8 cellular contexts compared by ENCODE assay signal in the genomic region with DNA sequence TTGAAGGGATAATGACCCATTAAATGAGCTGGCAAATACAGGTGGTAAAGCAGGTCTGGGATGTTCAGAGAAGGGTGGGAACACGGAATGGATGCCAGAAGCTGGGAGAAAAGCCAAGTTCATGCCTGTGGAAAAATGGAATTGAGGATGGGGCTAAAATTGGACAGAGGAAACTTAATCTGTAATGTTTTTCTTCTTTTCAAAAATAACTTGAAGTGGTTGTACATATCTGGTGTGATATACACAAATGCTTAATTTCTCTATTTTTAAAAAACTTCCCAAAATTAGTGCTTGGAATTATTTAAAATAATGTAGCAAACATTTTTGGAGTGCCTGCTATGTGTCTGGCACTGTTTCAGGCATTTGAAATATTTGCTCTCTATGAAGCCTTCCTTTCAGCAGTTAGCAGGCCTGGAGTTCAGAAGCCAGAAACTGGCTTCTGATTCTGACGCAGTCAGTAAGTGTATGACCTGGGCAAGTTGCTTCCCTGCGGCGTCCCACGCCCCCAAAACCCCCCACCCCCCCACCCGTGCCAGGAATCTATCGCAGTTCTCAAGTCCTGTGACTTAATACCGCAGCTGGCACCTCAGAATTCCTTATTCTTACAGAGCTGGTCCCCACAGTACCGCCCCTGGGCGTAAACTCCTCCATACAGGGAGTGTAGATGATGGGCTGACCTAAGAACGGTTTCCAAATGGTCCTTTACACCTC. TPM values are rescaled to one million over a fixed set of nuclear protein-coding genes. Genes with fewer than 3 reads are reported as not detected.
DNase-seq lines count a peak whose midpoint lies in the region; ATAC-seq and TF ChIP-seq lines count a peak whose summit lies in the region.

No MANE protein-coding gene starts in this region.

- no peak for ATAC-seq in T-cell (replicated peaks in 1 of 4)

- H3K27me3 Mint-ChIP-seq in T-cell = no peaks in the 10 kb centered on the region

- peaks cover 40 to 52% (median 42%) of the 10 kb centered on the region in 3 donors for H3K4me1 Mint-ChIP-seq in T-cell

- peak overlapping the region; percentile 89 to 95 (median 89) for H3K4me3 Mint-ChIP-seq in T-cell

- no peak for TF ChIP-seq CTCF in retinal pigment epithelial cell (conservative IDR thresholded peaks at IDR 0.05; ENCODE audit: low read depth, low read length)

- H3K27ac Mint-ChIP-seq in T-cell = peak overlapping the region; percentile 93 to 99

- H3K9me3 Mint-ChIP-seq in T-cell = no peaks in the 10 kb centered on the region

- DNase-seq in DMS 273 (lab: John Stamatoyannopoulos, UW; ENCODE audit: unreplicated experiment) (peak; percentile 52), DMS 273 treated with DMSO at 0.1 percent for 48 hours (lab: John Stamatoyannopoulos, UW) (no peak), T-cell (peak in 1 of 34 experiments; percentile 3), foreskin melanocyte (peak; percentile 38), retinal pigment epithelial cell (ENCODE audit: low read depth) (peak; percentile 90), NCI-H2171 (lab: John Stamatoyannopoulos, UW) (no peak), NCI-H2081 treated with DMSO at 0.1 percent for 48 hours (lab: John Stamatoyannopoulos, UW) (no peak)
- no peak for DNase-seq in stimulated activated CD4-positive, alpha-beta T cell treated with anti-CD3 and anti-CD28 coated beads, Interleukin-4, amount 100 ng/mL, for 24 hours

- POLR2A ChIA-PET in T-cell (lab: Charles Lee) = interaction anchor here (0.6 to 1.1 kb wide), 4 partner anchors 13 to 1352 kb away, joined by 3 to 5 read pairs (median 3); no protein-coding TSS in a partner anchor

- H3K4me3 ChIP-seq in retinal pigment epithelial cell (ENCODE audit: low read length) = peak overlapping the region; percentile 98

- CTCF ChIA-PET in T-cell (lab: Charles Lee) = interaction anchor here (0.6 to 2.4 kb wide), 7 partner anchors 20 to 248 kb away, joined by 3 to 14 read pairs (median 4); no protein-coding TSS in a partner anchor

- peaks cover 16% of the 10 kb centered on the region for H3K36me3 Mint-ChIP-seq in T-cell

RNA-seq across cellular contexts. Expression of gene MALSU1, which starts 0.8 kb away (rescaled TPM):
- total RNA-seq in T-cell = 10 to 100 TPM; 29.0 to 39.6 (median 37.9) TPM

RNA-seq across cellular contexts. Expression of gene GPNMB, which starts 51.7 kb away (rescaled TPM):
- 1 to 10 TPM in 1 of 5 donors, under 1 TPM in 2, not detected in 2; 0.76 to 1.4 (median 0.82) TPM for total RNA-seq in T-cell

Comparison
In these comparisons a context has a peak if more than half of its experiments do, and no peak if none do; other contexts are left out.
1. DNase-seq: peak in DMS 273 (single experiment), foreskin melanocyte (single experiment) and retinal pigment epithelial cell (single experiment); none in DMS 273 treated with DMSO at 0.1 percent for 48 hours (single experiment), stimulated activated CD4-positive, alpha-beta T cell treated with anti-CD3 and anti-CD28 coated beads, Interleukin-4, amount 100 ng/mL, for 24 hours (single experiment), NCI-H2171 (single experiment) and NCI-H2081 treated with DMSO at 0.1 percent for 48 hours (single experiment).